ENCODE assay signal across 8 cellular contexts in the genomic region with DNA sequence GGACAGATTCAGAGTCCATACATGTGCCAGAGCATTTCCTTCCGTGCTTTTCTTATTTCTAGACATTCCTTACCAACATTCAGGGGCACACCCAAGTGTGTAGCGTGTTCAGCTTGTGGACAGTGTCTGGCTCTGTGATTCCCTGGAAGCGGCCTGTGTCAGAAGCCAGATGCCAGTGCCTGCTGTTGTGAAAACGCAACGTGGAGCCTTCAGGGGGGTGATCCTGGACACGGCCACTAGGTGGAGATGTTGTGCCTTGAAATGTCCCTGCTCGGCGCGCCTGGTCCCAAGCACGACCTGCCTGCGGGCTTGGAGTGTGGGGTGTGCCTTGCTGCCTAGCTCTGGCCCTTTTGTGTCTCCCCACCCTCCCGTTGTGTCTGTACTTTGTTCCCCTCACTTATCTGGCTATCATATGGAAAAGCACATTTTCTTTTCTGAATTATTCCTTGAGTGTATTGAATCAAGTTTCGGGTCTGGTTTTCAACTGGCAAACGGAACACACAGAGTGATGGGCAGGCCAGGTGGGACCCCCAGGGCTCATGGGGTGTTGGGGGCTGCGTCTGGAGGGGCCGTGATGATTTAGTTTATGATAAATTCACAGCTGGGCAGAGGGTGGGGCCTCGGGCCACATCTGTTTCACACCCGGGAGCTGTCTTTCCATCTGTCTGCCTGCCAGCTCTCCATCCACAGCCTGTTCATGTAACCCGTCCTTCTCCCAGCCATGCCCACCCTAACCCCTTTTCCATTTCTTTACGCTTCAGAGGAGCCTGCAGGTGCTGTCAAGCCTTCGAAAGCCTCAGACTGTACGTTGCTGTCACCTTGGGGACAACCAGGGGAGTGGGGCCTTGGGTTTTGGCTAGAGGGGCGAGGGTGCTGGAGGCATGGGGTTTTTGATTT.
DNase-seq lines count a peak whose midpoint lies in the region; ATAC-seq and TF ChIP-seq lines count a peak whose summit lies in the region.

No MANE protein-coding gene starts in this region.

- H3K9ac ChIP-seq in smooth muscle cell (ENCODE audit: low read depth), result no peak overlapping the region

- no peak overlapping the region for H3K4me2 ChIP-seq in smooth muscle cell

- no peak overlapping the region for H3K4me3 ChIP-seq in smooth muscle cell

- H2AFZ ChIP-seq in smooth muscle cell (ENCODE audit: low read depth), result no peak overlapping the region

- no peaks in the 10 kb centered on the region for H3K9me3 ChIP-seq in smooth muscle cell (replicated peaks; ENCODE audit: low read depth)

- 70% methylated on average over 23 of the region's 23 CpGs for WGBS in smooth muscle cell (ENCODE audit: low lambda C conversion rate)

- H3F3A ChIP-seq in smooth muscle cell (ENCODE audit: low read depth), result no peaks in the 10 kb centered on the region

- H3K79me2 ChIP-seq in smooth muscle cell (ENCODE audit: low read depth), result no peaks in the 10 kb centered on the region

- H3K27me3 ChIP-seq in smooth muscle cell (ENCODE audit: low read depth), result peaks cover 6% of the 10 kb centered on the region

- no peak overlapping the region for H3K27ac ChIP-seq in smooth muscle cell (ENCODE audit: low read depth)

- DNase-seq in GM10266 (ENCODE audit: extremely low spot score), result peak; percentile 85
- peak; percentile 3 to 60 (median 42) for DNase-seq in T-helper 2 cell
- DNase-seq in anterior cingulate cortex (lab: John Stamatoyannopoulos, UW), result peak in 49 of 58 donors; percentile 14 to 79 (median 53)
- peak; percentile 89 for DNase-seq in hepatic stellate cell (ENCODE audit: low spot score)
- DNase-seq in smooth muscle cell (lab: John Stamatoyannopoulos, UW; ENCODE audit: unreplicated experiment), result no peak
- no peak for DNase-seq in NCI-H128 (lab: John Stamatoyannopoulos, UW; ENCODE audit: unreplicated experiment)

- H3K4me1 ChIP-seq in smooth muscle cell (ENCODE audit: low read depth), result no peaks in the 10 kb centered on the region

- no peak for ATAC-seq in HG03442 (IDR thresholded peaks at IDR 0.05; ENCODE audit: unreplicated experiment)

- no peaks in the 10 kb centered on the region for H4K20me1 ChIP-seq in smooth muscle cell (ENCODE audit: low read depth)

- H3K36me3 ChIP-seq in smooth muscle cell (ENCODE audit: low read depth), result no peaks in the 10 kb centered on the region

- TF ChIP-seq CTCF in GM10266 (IDR thresholded peaks at IDR 0.05; ENCODE audit: control insufficient read depth, insufficient read depth, low read depth, missing control alignments), result peak; percentile 79
- TF ChIP-seq CTCF in LNCAP (IDR thresholded peaks at IDR 0.05), result peak; percentile 55
- TF ChIP-seq CTCF in smooth muscle cell (IDR thresholded peaks at IDR 0.05; ENCODE audit: borderline replicate concordance, insufficient read depth, poor library complexity, severe bottlenecking), result peak; percentile 63

Comparison
In these comparisons a context has a peak if more than half of its experiments do, and no peak if none do; other contexts are left out.
1. DNase-seq: peak in GM10266 (single experiment), T-helper 2 cell (5 of 5), anterior cingulate cortex (49 of 58) and hepatic stellate cell (single experiment); none in smooth muscle cell (single experiment) and NCI-H128 (single experiment).
2. Peak in every context shown above with its lines, with median percentiles within 50 percentile points of each other: CTCF ChIP-seq.